ENCODE assay signal across 17 cellular contexts in genomic region chr11:125532668-125533067, GRCh38.
"Had no signal": no experiment of that assay in that cellular context is flagged by ENCODE, and none has a peak within 500 bp of the region (broad histone marks: within the 10 kb centered on the region; RNA-seq: fewer than 3 reads in every experiment).

No MANE protein-coding gene starts in this region.

- H3K27ac Mint-ChIP-seq: natural killer cell treated with Interleukin-12 subunit alpha and Interleukin-12 subunit beta and Interleukin-15 and Interleukin-18, amount 100 ng/mL, for 72 hours; neural progenitor cell; progenitor cell of endocrine pancreas had no signal

- H3K27ac ChIP-seq: colonic mucosa, heart right ventricle, neural progenitor cell, ovary had no signal

- H3K36me3 ChIP-seq: colonic mucosa, heart right ventricle, neural progenitor cell, ovary had no signal

- H3K4me3 Mint-ChIP-seq: natural killer cell treated with Interleukin-12 subunit alpha and Interleukin-12 subunit beta and Interleukin-15 and Interleukin-18, amount 100 ng/mL, for 72 hours; neural progenitor cell had no signal

- ATAC-seq: heart right ventricle; left lobe of liver; natural killer cell treated with Interleukin-12 subunit alpha and Interleukin-12 subunit beta and Interleukin-15 and Interleukin-18, amount 100 ng/mL, for 72 hours; right cardiac atrium had no signal

- H3K27me3 ChIP-seq: colonic mucosa, neural progenitor cell, ovary had no signal

- H3K9me3 ChIP-seq: colonic mucosa, heart right ventricle, ovary had no signal

- H3K4me1 ChIP-seq: colonic mucosa, heart right ventricle, neural progenitor cell had no signal

- DNase-seq: colonic mucosa; dermis blood vessel endothelial cell; foreskin melanocyte; heart right ventricle; hypothalamus; islet precursor cell; mammary epithelial cell; nucleus accumbens; ovary; right cardiac atrium; small intestine; stimulated activated CD4-positive, alpha-beta T cell treated with anti-CD3 and anti-CD28 coated beads, Interleukin-2, amount 100 ng/mL, for 48 hours; stimulated activated naive CD4-positive, alpha-beta T cell treated with Interleukin-2 at 50 U/mL for 16 hours had no signal

- H3K4me3 ChIP-seq: colonic mucosa, heart right ventricle, neural progenitor cell, ovary had no signal

- H3K27me3 Mint-ChIP-seq: natural killer cell treated with Interleukin-12 subunit alpha and Interleukin-12 subunit beta and Interleukin-15 and Interleukin-18, amount 100 ng/mL, for 72 hours had no signal

- H3K9me3 Mint-ChIP-seq: natural killer cell treated with Interleukin-12 subunit alpha and Interleukin-12 subunit beta and Interleukin-15 and Interleukin-18, amount 100 ng/mL, for 72 hours had no signal

- H3K36me3 Mint-ChIP-seq: natural killer cell treated with Interleukin-12 subunit alpha and Interleukin-12 subunit beta and Interleukin-15 and Interleukin-18, amount 100 ng/mL, for 72 hours; neural progenitor cell had no signal
